In genomic region chr15:74531144-74531811, GRCh38 we compare ENCODE assay signal across 11 cellular contexts. TPM values are rescaled to one million over a fixed set of nuclear protein-coding genes. Genes with fewer than 3 reads are reported as not detected.
DNase-seq lines count a peak whose midpoint lies in the region; ATAC-seq and TF ChIP-seq lines count a peak whose summit lies in the region.
"Had no signal": no experiment of that assay in that cellular context is flagged by ENCODE, and none has a peak within 500 bp of the region (broad histone marks: within the 10 kb centered on the region; RNA-seq: fewer than 3 reads in every experiment).

No MANE protein-coding gene starts in this region.

- peak overlapping the region; percentile 66 for H3K27ac ChIP-seq in KMS-11

- H3K27ac Mint-ChIP-seq in T-helper 2 cell treated with Interferon-gamma antibody and Interleukin-4, amounts not matched to agents 5 μg/mL and 100 μg/mL, for 36 hours, result no peak overlapping the region

- H3K4me3 ChIP-seq in BJ (ENCODE audit: low read depth, low read length) (no peak overlapping the region), KMS-11 (IDR thresholded peaks at IDR 0.05; ENCODE audit: insufficient read depth, low read depth, low read length) (no peak overlapping the region), choroid plexus epithelial cell (ENCODE audit: low read depth, low read length) (no peak overlapping the region)

- no peaks in the 10 kb centered on the region for H4K20me1 ChIP-seq in KMS-11 (ENCODE audit: insufficient read depth)

- POLR2A ChIA-PET in BJ (lab: Charles Lee), result no interaction called here

- no peaks in the 10 kb centered on the region for H3K36me3 ChIP-seq in BJ (ENCODE audit: control insufficient read depth, insufficient read depth, low read length)
- H3K36me3 ChIP-seq in KMS-11 (ENCODE audit: insufficient read depth), result no peaks in the 10 kb centered on the region

- H3K79me2 ChIP-seq in KMS-11 (ENCODE audit: insufficient read depth, low read depth), result no peaks in the 10 kb centered on the region

- H3K27me3 ChIP-seq in BJ (ENCODE audit: control insufficient read depth, insufficient read depth, low read length) (no peaks in the 10 kb centered on the region), KMS-11 (ENCODE audit: insufficient read depth, low read depth) (no peaks in the 10 kb centered on the region)

- H3K4me3 Mint-ChIP-seq in T-helper 2 cell treated with Interferon-gamma antibody and Interleukin-4, amounts not matched to agents 5 μg/mL and 100 μg/mL, for 36 hours, result no peak overlapping the region

- peaks cover 8% of the 10 kb centered on the region for H3K4me1 Mint-ChIP-seq in T-helper 2 cell treated with Interferon-gamma antibody and Interleukin-4, amounts not matched to agents 5 μg/mL and 100 μg/mL, for 36 hours (ENCODE audit: low read depth)

- peaks cover 54% of the 10 kb centered on the region for H3K4me1 ChIP-seq in KMS-11 (ENCODE audit: low read depth, poor library complexity, severe bottlenecking)

- H3K9ac ChIP-seq in KMS-11, result peak overlapping the region; percentile 3; the same call in 1 of the 2 replicates

- no peak overlapping the region; the same call in 1 of the 2 replicates for H2AFZ ChIP-seq in KMS-11 (ENCODE audit: low read depth)

- no peak for ATAC-seq in GM18873 (IDR thresholded peaks at IDR 0.05; ENCODE audit: low FRiP score, unreplicated experiment)
- ATAC-seq: left colon had no signal

- TF ChIP-seq CTCF in BJ (IDR thresholded peaks at IDR 0.05; ENCODE audit: insufficient read depth, low read depth, low read length), result no peak
- no peak for TF ChIP-seq CTCF in KMS-11 (conservative IDR thresholded peaks at IDR 0.05; ENCODE audit: low read depth, low read length)
- no peak for TF ChIP-seq CTCF in choroid plexus epithelial cell (conservative IDR thresholded peaks at IDR 0.05; ENCODE audit: low read depth, low read length)

- no peaks in the 10 kb centered on the region for H3K27me3 Mint-ChIP-seq in T-helper 2 cell treated with Interferon-gamma antibody and Interleukin-4, amounts not matched to agents 5 μg/mL and 100 μg/mL, for 36 hours (ENCODE audit: low read depth)

- peak; percentile 53 for DNase-seq in BJ (ENCODE audit: low read depth)
- peak; percentile 95 for DNase-seq in choroid plexus epithelial cell (ENCODE audit: low read depth)
- peak; percentile 98 for DNase-seq in kidney tubule cell (ENCODE audit: low spot score)
- no peak for DNase-seq in activated CD4-positive, alpha-beta T cell treated with anti-CD3 and anti-CD28 coated beads, Interleukin-2, amount 50 U/mL, for 48 hours
- no peak for DNase-seq in T-helper 2 cell treated with Interferon-gamma antibody and Interleukin-4, amounts not matched to agents 5 μg/mL and 100 μg/mL, for 36 hours (ENCODE audit: low spot score)
- no peak for DNase-seq in pons (ENCODE audit: low spot score)
- DNase-seq: COR-L47, left colon, retina had no signal

- CTCF ChIA-PET in BJ (lab: Yijun Ruan, JAX), result interaction anchor here (1.0 to 1.9 kb wide), 2 partner anchors 12 to 158 kb away, joined by 3 to 6 read pairs; no protein-coding TSS in a partner anchor

- no peaks in the 10 kb centered on the region for H3K36me3 Mint-ChIP-seq in T-helper 2 cell treated with Interferon-gamma antibody and Interleukin-4, amounts not matched to agents 5 μg/mL and 100 μg/mL, for 36 hours (ENCODE audit: low read depth)

- H3K9me3 Mint-ChIP-seq in T-helper 2 cell treated with Interferon-gamma antibody and Interleukin-4, amounts not matched to agents 5 μg/mL and 100 μg/mL, for 36 hours, result no peaks in the 10 kb centered on the region

- H3K4me2 ChIP-seq in KMS-11, result peak overlapping the region; percentile 83

RNA-seq across cellular contexts. Expression of gene ARID3B, which starts 9.7 kb away (rescaled TPM):
- polyA plus RNA-seq in BJ (2011; rRNA removed), result 1.2 and 1.5 TPM in 2 replicates
- 2.1 and 2.5 TPM in 2 replicates for polyA minus RNA-seq in BJ (2011; rRNA and poly(A)+ RNA removed)

Comparison
In these comparisons a context has a peak if more than half of its experiments do, and no peak if none do; other contexts are left out.
1. DNase-seq: peak in BJ (single experiment), choroid plexus epithelial cell (single experiment) and kidney tubule cell (single experiment); none in activated CD4-positive, alpha-beta T cell treated with anti-CD3 and anti-CD28 coated beads, Interleukin-2, amount 50 U/mL, for 48 hours (0 of 2), T-helper 2 cell treated with Interferon-gamma antibody and Interleukin-4, amounts not matched to agents 5 μg/mL and 100 μg/mL, for 36 hours (single experiment) and pons (single experiment).